ENCODE assay signal across 8 cellular contexts in genomic region chr19:45469132-45469834, GRCh38. TPM values are rescaled to one million over a fixed set of nuclear protein-coding genes. Genes with fewer than 3 reads are reported as not detected.
DNase-seq lines count a peak whose midpoint lies in the region; ATAC-seq and TF ChIP-seq lines count a peak whose summit lies in the region.

No MANE protein-coding gene starts in this region.

- H3K9me2 ChIP-seq in GM23338 (ENCODE audit: insufficient read depth): no peaks in the 10 kb centered on the region

- peak overlapping the region; percentile 98 for H3K27ac Mint-ChIP-seq in GM23338
- peak overlapping the region; percentile 91 for H3K27ac Mint-ChIP-seq in activated T-helper 2 cell treated with anti-CD3 and anti-CD28 coated beads, Interferon-gamma antibody, Interleukin-2, Interleukin-4, amounts not matched to agents 10 μg/mL and 5 μg/mL and 100 μg/mL, durations not matched to agents 14 hours and 24 hours and 36 hours
- peak overlapping the region; percentile 90 to 93 for H3K27ac Mint-ChIP-seq in natural killer cell treated with Interleukin-12 subunit alpha and Interleukin-12 subunit beta and Interleukin-15 and Interleukin-18, amount 100 ng/mL, for 72 hours

- H3K4me1 Mint-ChIP-seq in GM23338: peaks cover 30% of the 10 kb centered on the region
- H3K4me1 Mint-ChIP-seq in activated T-helper 2 cell treated with anti-CD3 and anti-CD28 coated beads, Interferon-gamma antibody, Interleukin-2, Interleukin-4, amounts not matched to agents 10 μg/mL and 5 μg/mL and 100 μg/mL, durations not matched to agents 14 hours and 24 hours and 36 hours (ENCODE audit: low read depth): peaks cover 23% of the 10 kb centered on the region
- H3K4me1 Mint-ChIP-seq in natural killer cell treated with Interleukin-12 subunit alpha and Interleukin-12 subunit beta and Interleukin-15 and Interleukin-18, amount 100 ng/mL, for 72 hours (ENCODE audit: low read depth in 2 of 2): peaks cover 31 to 45% of the 10 kb centered on the region in 2 donors

- H3K4me1 ChIP-seq in GM23338 (ENCODE audit: insufficient read depth): peaks cover 25% of the 10 kb centered on the region; the same call in 1 of the 2 replicates

- TF ChIP-seq CTCF in GM23338 (conservative IDR thresholded peaks at IDR 0.05; ENCODE audit: low read depth in 2 of 2) (no peak), fibroblast of mammary gland (conservative IDR thresholded peaks at IDR 0.05; ENCODE audit: control insufficient read depth, insufficient read depth, low read depth, low read length) (no peak)

- H2AFZ ChIP-seq in GM23338: peak overlapping the region; percentile 93

- H3K27me3 Mint-ChIP-seq in GM23338 (ENCODE audit: insufficient read depth, low read depth, poor library complexity): peaks cover 50% of the 10 kb centered on the region
- peaks cover 44% of the 10 kb centered on the region for H3K27me3 Mint-ChIP-seq in activated T-helper 2 cell treated with anti-CD3 and anti-CD28 coated beads, Interferon-gamma antibody, Interleukin-2, Interleukin-4, amounts not matched to agents 10 μg/mL and 5 μg/mL and 100 μg/mL, durations not matched to agents 14 hours and 24 hours and 36 hours (ENCODE audit: low read depth)
- H3K27me3 Mint-ChIP-seq in natural killer cell treated with Interleukin-12 subunit alpha and Interleukin-12 subunit beta and Interleukin-15 and Interleukin-18, amount 100 ng/mL, for 72 hours: peaks cover 7 to 9% of the 10 kb centered on the region in 2 donors

- no peaks in the 10 kb centered on the region; the same call in 2 of the 3 replicates for H3K36me3 Mint-ChIP-seq in GM23338 (ENCODE audit: low read depth)
- H3K36me3 Mint-ChIP-seq in activated T-helper 2 cell treated with anti-CD3 and anti-CD28 coated beads, Interferon-gamma antibody, Interleukin-2, Interleukin-4, amounts not matched to agents 10 μg/mL and 5 μg/mL and 100 μg/mL, durations not matched to agents 14 hours and 24 hours and 36 hours (ENCODE audit: low read depth): peaks cover 30% of the 10 kb centered on the region
- H3K36me3 Mint-ChIP-seq in natural killer cell treated with Interleukin-12 subunit alpha and Interleukin-12 subunit beta and Interleukin-15 and Interleukin-18, amount 100 ng/mL, for 72 hours: no peaks in the 10 kb centered on the region

- no peaks in the 10 kb centered on the region for H3K79me2 ChIP-seq in GM23338 (replicated peaks; ENCODE audit: insufficient read depth)

- intact Hi-C loops in activated T-helper 2 cell treated with anti-CD3 and anti-CD28 coated beads, Interferon-gamma antibody, Interleukin-2, Interleukin-4, amounts not matched to agents 10 μg/mL and 5 μg/mL and 100 μg/mL, durations not matched to agents 14 hours and 24 hours and 36 hours (cut with micrococcal nuclease): loop anchor here (1.0 to 5.0 kb wide), 4 partner anchors 9 to 377 kb away; partner anchors contain the start of gene PPP1R37

- peak overlapping the region; percentile 98 for H3K4me2 ChIP-seq in GM23338

- H3F3A ChIP-seq in GM23338 (replicated peaks; ENCODE audit: low read depth): peaks cover 17% of the 10 kb centered on the region

- peak overlapping the region; percentile 95 for H3K4me3 ChIP-seq in GM23338
- H3K4me3 ChIP-seq in fibroblast of mammary gland (ENCODE audit: control insufficient read depth, low read depth, low read length): peak overlapping the region; percentile 93

- peak overlapping the region; percentile 97 for H3K27ac ChIP-seq in GM23338 (ENCODE audit: low read depth)

- no peaks in the 10 kb centered on the region for H4K20me1 ChIP-seq in GM23338 (replicated peaks; ENCODE audit: insufficient read depth)

- H3K27me3 ChIP-seq in GM23338 (ENCODE audit: insufficient read depth): peaks cover 58% of the 10 kb centered on the region

- peak; percentile 67 for ATAC-seq in GM23338
- ATAC-seq in natural killer cell treated with Interleukin-12 subunit alpha and Interleukin-12 subunit beta and Interleukin-15 and Interleukin-18, amount 100 ng/mL, for 72 hours: peak; percentile 88 to 90

- no peaks in the 10 kb centered on the region for H3K36me3 ChIP-seq in GM23338 (ENCODE audit: insufficient read depth)

- no peaks in the 10 kb centered on the region for H3K9me3 Mint-ChIP-seq in GM23338
- H3K9me3 Mint-ChIP-seq in activated T-helper 2 cell treated with anti-CD3 and anti-CD28 coated beads, Interferon-gamma antibody, Interleukin-2, Interleukin-4, amounts not matched to agents 10 μg/mL and 5 μg/mL and 100 μg/mL, durations not matched to agents 14 hours and 24 hours and 36 hours: no peaks in the 10 kb centered on the region
- H3K9me3 Mint-ChIP-seq in natural killer cell treated with Interleukin-12 subunit alpha and Interleukin-12 subunit beta and Interleukin-15 and Interleukin-18, amount 100 ng/mL, for 72 hours: no peaks in the 10 kb centered on the region

- H3K4me3 Mint-ChIP-seq in GM23338: peak overlapping the region; percentile 87
- H3K4me3 Mint-ChIP-seq in activated T-helper 2 cell treated with anti-CD3 and anti-CD28 coated beads, Interferon-gamma antibody, Interleukin-2, Interleukin-4, amounts not matched to agents 10 μg/mL and 5 μg/mL and 100 μg/mL, durations not matched to agents 14 hours and 24 hours and 36 hours (ENCODE audit: low read depth): peak overlapping the region; percentile 86
- peak overlapping the region; percentile 93 for H3K4me3 Mint-ChIP-seq in natural killer cell treated with Interleukin-12 subunit alpha and Interleukin-12 subunit beta and Interleukin-15 and Interleukin-18, amount 100 ng/mL, for 72 hours

- peak; percentile 87 for DNase-seq in DMS79 treated with DMSO at 0.1 percent for 48 hours (lab: John Stamatoyannopoulos, UW)
- DNase-seq in GM23338 (ENCODE audit: low spot score): peak; percentile 96
- DNase-seq in LHCN-M2 (ENCODE audit: low read depth): peak; percentile 94
- peak; percentile 94 for DNase-seq in RPMI8226
- DNase-seq in activated T-helper 2 cell treated with anti-CD3 and anti-CD28 coated beads, Interferon-gamma antibody, Interleukin-2, Interleukin-4, amounts not matched to agents 10 μg/mL and 5 μg/mL and 100 μg/mL, durations not matched to agents 14 hours and 24 hours and 36 hours (ENCODE audit: low spot score): peak; percentile 93
- DNase-seq in fibroblast of mammary gland (ENCODE audit: low read depth): peak; percentile 91
- DNase-seq in natural killer cell treated with Interleukin-12 subunit alpha and Interleukin-12 subunit beta and Interleukin-15 and Interleukin-18, amount 100 ng/mL, for 72 hours (ENCODE audit: low spot score): peak; percentile 97
- peak; percentile 90 for DNase-seq in stimulated activated naive CD4-positive, alpha-beta T cell treated with Interleukin-2 at 50 U/mL for 16 hours (lab: John Stamatoyannopoulos, UW)

TF ChIP-seq in GM23338, 12 proteins besides CTCF, POLR2A, EP300 and RAD21:
- TF ChIP-seq EZH2phosphoT487 (IDR thresholded peaks at IDR 0.05; ENCODE audit: unreplicated experiment): no peak
- TF ChIP-seq CREB1 (CRISPR knock-in tag; IDR thresholded peaks at IDR 0.05; ENCODE audit: low read depth): peak; percentile 93
- TF ChIP-seq POLR2AphosphoS5 (IDR thresholded peaks at IDR 0.05; ENCODE audit: low read depth): peak; percentile 77

RNA-seq across cellular contexts. Expression of gene FOSB, which starts 1.5 kb away (rescaled TPM):
- 0.89 and 1.9 TPM in 2 replicates for total RNA-seq in GM23338 (2014; rRNA removed; shearing (Covaris generic))
- 0.55 and 0.77 TPM in 2 replicates for polyA plus RNA-seq in GM23338 (2016; fragmentation: Nextera tagmentation; extraction: Ambion mirVana)
- total RNA-seq in LHCN-M2 (2014; rRNA removed): 0.32 and 0.34 TPM in 2 replicates
- 0.24 TPM for polyA plus RNA-seq in LHCN-M2 (2012)
- total RNA-seq in activated T-helper 2 cell treated with anti-CD3 and anti-CD28 coated beads, Interferon-gamma antibody, Interleukin-2, Interleukin-4, amounts not matched to agents 10 μg/mL and 5 μg/mL and 100 μg/mL, durations not matched to agents 14 hours and 24 hours and 36 hours: 10.2 and 10.9 TPM in 2 replicates
- total RNA-seq in natural killer cell treated with Interleukin-12 subunit alpha and Interleukin-12 subunit beta and Interleukin-15 and Interleukin-18, amount 100 ng/mL, for 72 hours: 10 to 100 TPM; 16.3 to 18.0 TPM

RNA-seq across cellular contexts. Expression of gene RTN2, which starts 27.6 kb away (rescaled TPM):
- 22.8 and 32.1 TPM in 2 replicates for total RNA-seq in GM23338 (2014; rRNA removed; shearing (Covaris generic))
- 7.0 and 8.6 TPM in 2 replicates for polyA plus RNA-seq in GM23338 (2016; fragmentation: Nextera tagmentation; extraction: Ambion mirVana)
- total RNA-seq in LHCN-M2 (2014; rRNA removed): 22.9 and 39.7 TPM in 2 replicates
- 39.6 TPM for polyA plus RNA-seq in LHCN-M2 (2012)
- 4.0 and 8.1 TPM in 2 replicates for total RNA-seq in activated T-helper 2 cell treated with anti-CD3 and anti-CD28 coated beads, Interferon-gamma antibody, Interleukin-2, Interleukin-4, amounts not matched to agents 10 μg/mL and 5 μg/mL and 100 μg/mL, durations not matched to agents 14 hours and 24 hours and 36 hours
- total RNA-seq in natural killer cell treated with Interleukin-12 subunit alpha and Interleukin-12 subunit beta and Interleukin-15 and Interleukin-18, amount 100 ng/mL, for 72 hours: 1 to 10 TPM; 5.9 to 7.8 TPM

RNA-seq across cellular contexts. Expression of gene PPM1N, which starts 29.0 kb away (rescaled TPM):
- total RNA-seq in GM23338 (2014; rRNA removed; shearing (Covaris generic)): 9.6 and 15.2 TPM in 2 replicates
- 25.1 and 30.1 TPM in 2 replicates for polyA plus RNA-seq in GM23338 (2016; fragmentation: Nextera tagmentation; extraction: Ambion mirVana)
- 1.7 and 2.4 TPM in 2 replicates for total RNA-seq in LHCN-M2 (2014; rRNA removed)
- 0.95 TPM for polyA plus RNA-seq in LHCN-M2 (2012)
- total RNA-seq in activated T-helper 2 cell treated with anti-CD3 and anti-CD28 coated beads, Interferon-gamma antibody, Interleukin-2, Interleukin-4, amounts not matched to agents 10 μg/mL and 5 μg/mL and 100 μg/mL, durations not matched to agents 14 hours and 24 hours and 36 hours: 2.5 and 3.1 TPM in 2 replicates
- total RNA-seq in natural killer cell treated with Interleukin-12 subunit alpha and Interleukin-12 subunit beta and Interleukin-15 and Interleukin-18, amount 100 ng/mL, for 72 hours: 1 to 10 TPM; 3.2 to 3.6 TPM

RNA-seq across cellular contexts. Expression of gene VASP, which starts 38.0 kb away (rescaled TPM):
- 146 and 147 TPM in 2 replicates for total RNA-seq in GM23338 (2014; rRNA removed; shearing (Covaris generic))
- 60.3 and 68.3 TPM in 2 replicates for polyA plus RNA-seq in GM23338 (2016; fragmentation: Nextera tagmentation; extraction: Ambion mirVana)
- 102 and 127 TPM in 2 replicates for total RNA-seq in LHCN-M2 (2014; rRNA removed)
- polyA plus RNA-seq in LHCN-M2 (2012): 73.3 TPM
- 232 and 244 TPM in 2 replicates for total RNA-seq in activated T-helper 2 cell treated with anti-CD3 and anti-CD28 coated beads, Interferon-gamma antibody, Interleukin-2, Interleukin-4, amounts not matched to agents 10 μg/mL and 5 μg/mL and 100 μg/mL, durations not matched to agents 14 hours and 24 hours and 36 hours
- 100 to 1,000 TPM; 447 to 589 TPM for total RNA-seq in natural killer cell treated with Interleukin-12 subunit alpha and Interleukin-12 subunit beta and Interleukin-15 and Interleukin-18, amount 100 ng/mL, for 72 hours

RNA-seq across cellular contexts. Expression of gene ERCC1, which starts 45.6 kb away (rescaled TPM):
- total RNA-seq in GM23338 (2014; rRNA removed; shearing (Covaris generic)): 39.0 and 45.9 TPM in 2 replicates
- 52.3 and 56.3 TPM in 2 replicates for polyA plus RNA-seq in GM23338 (2016; fragmentation: Nextera tagmentation; extraction: Ambion mirVana)
- total RNA-seq in LHCN-M2 (2014; rRNA removed): 132 and 148 TPM in 2 replicates
- polyA plus RNA-seq in LHCN-M2 (2012): 136 TPM
- 114 and 118 TPM in 2 replicates for total RNA-seq in activated T-helper 2 cell treated with anti-CD3 and anti-CD28 coated beads, Interferon-gamma antibody, Interleukin-2, Interleukin-4, amounts not matched to agents 10 μg/mL and 5 μg/mL and 100 μg/mL, durations not matched to agents 14 hours and 24 hours and 36 hours
- total RNA-seq in natural killer cell treated with Interleukin-12 subunit alpha and Interleukin-12 subunit beta and Interleukin-15 and Interleukin-18, amount 100 ng/mL, for 72 hours: 10 to 100 TPM; 65.0 to 67.8 TPM

Comparison
In these comparisons a context has a peak if more than half of its experiments do, and no peak if none do; other contexts are left out.
1. Peak in every context shown above with its lines: DNase-seq, ATAC-seq, H3K4me3 ChIP-seq and H3K27ac ChIP-seq.